Comparison of ENCODE assay signal across 8 cellular contexts in genomic region chr14:85934886-85935254, GRCh38.
DNase-seq lines count a peak whose midpoint lies in the region; ATAC-seq and TF ChIP-seq lines count a peak whose summit lies in the region.

No MANE protein-coding gene starts in this region.

- no peaks in the 10 kb centered on the region for H3K4me1 ChIP-seq in stomach smooth muscle (ENCODE audit: control insufficient read depth, insufficient read depth, low read length)

- intact Hi-C loops in dendritic cell treated with granulocyte-macrophage colony-stimulating factor and Interleukin-4, amounts not matched to agents 40 ng/mL and 50 ng/mL, for 4 days (cut with micrococcal nuclease) = loop anchor here (10.0 kb wide), 1 partner anchor 330 kb away; no protein-coding TSS in a partner anchor

- ATAC-seq in GM18517 (IDR thresholded peaks at IDR 0.05; ENCODE audit: unreplicated experiment) = peak; percentile 46
- peak; percentile 45 for ATAC-seq in GM21825 (IDR thresholded peaks at IDR 0.05; ENCODE audit: unreplicated experiment)
- ATAC-seq in WTC11 = no peak

- DNase-seq in M059J (ENCODE audit: low read depth) (peak; percentile 1), GDM1 (lab: John Stamatoyannopoulos, UW) (no peak), NCI-H2081 treated with DMSO at 0.1 percent for 48 hours (lab: John Stamatoyannopoulos, UW) (no peak), WTC11 (ENCODE audit: low spot score) (no peak)

- peak overlapping the region; percentile 30 to 31 for H3K4me3 ChIP-seq in stomach smooth muscle (ENCODE audit: low read length in 2 of 2)

- peaks cover 17% of the 10 kb centered on the region for H3K9me3 Mint-ChIP-seq in dendritic cell treated with granulocyte-macrophage colony-stimulating factor and Interleukin-4, amounts not matched to agents 40 ng/mL and 50 ng/mL, for 4 days
- H3K9me3 Mint-ChIP-seq in WTC11 = peaks cover 50% of the 10 kb centered on the region

- no peaks in the 10 kb centered on the region for H3K27me3 Mint-ChIP-seq in dendritic cell treated with granulocyte-macrophage colony-stimulating factor and Interleukin-4, amounts not matched to agents 40 ng/mL and 50 ng/mL, for 4 days
- H3K27me3 Mint-ChIP-seq in WTC11 (ENCODE audit: low read depth) = no peaks in the 10 kb centered on the region

- peaks cover 14% of the 10 kb centered on the region for H3K36me3 Mint-ChIP-seq in dendritic cell treated with granulocyte-macrophage colony-stimulating factor and Interleukin-4, amounts not matched to agents 40 ng/mL and 50 ng/mL, for 4 days (ENCODE audit: low read depth)
- peaks cover 18% of the 10 kb centered on the region for H3K36me3 Mint-ChIP-seq in WTC11

- no peaks in the 10 kb centered on the region for H3K36me3 ChIP-seq in stomach smooth muscle (ENCODE audit: control insufficient read depth in 2 of 2, insufficient read depth in 2 of 2, low read length in 2 of 2)

- CTCF ChIA-PET in WTC11 (lab: Charles Lee) = no interaction called here

- POLR2A ChIA-PET in WTC11 (lab: Charles Lee) = no interaction called here

- peak overlapping the region; percentile 86 for H3K4me3 Mint-ChIP-seq in dendritic cell treated with granulocyte-macrophage colony-stimulating factor and Interleukin-4, amounts not matched to agents 40 ng/mL and 50 ng/mL, for 4 days
- no peak overlapping the region for H3K4me3 Mint-ChIP-seq in WTC11

- no peaks in the 10 kb centered on the region for H3K27me3 ChIP-seq in stomach smooth muscle (ENCODE audit: control insufficient read depth in 1 of 2, insufficient read depth in 2 of 2, low read length in 2 of 2)

- H3K27ac Mint-ChIP-seq in dendritic cell treated with granulocyte-macrophage colony-stimulating factor and Interleukin-4, amounts not matched to agents 40 ng/mL and 50 ng/mL, for 4 days = peak overlapping the region; percentile 95
- H3K27ac Mint-ChIP-seq in WTC11 = no peak overlapping the region

- no peak for TF ChIP-seq CTCF in WTC11 (IDR thresholded peaks at IDR 0.05)

- peak overlapping the region in 1 of 2 donors; percentile 15 for H3K9ac ChIP-seq in stomach smooth muscle (ENCODE audit: low read length in 2 of 2)

- H3K9me3 ChIP-seq in stomach smooth muscle (ENCODE audit: control insufficient read depth in 2 of 2, low read length in 2 of 2) = peaks cover 5 to 6% of the 10 kb centered on the region in 2 donors

- H3K27ac ChIP-seq in stomach smooth muscle (ENCODE audit: low read length) = no peak overlapping the region

- peaks cover 22% of the 10 kb centered on the region for H3K4me1 Mint-ChIP-seq in dendritic cell treated with granulocyte-macrophage colony-stimulating factor and Interleukin-4, amounts not matched to agents 40 ng/mL and 50 ng/mL, for 4 days (ENCODE audit: low read depth)
- H3K4me1 Mint-ChIP-seq in WTC11 = no peaks in the 10 kb centered on the region

TF ChIP-seq in WTC11, 78 proteins besides CTCF, POLR2A, EP300 and RAD21:
- no peak for TF ChIP-seq ZNF416 (CRISPR knock-in tag; IDR thresholded peaks at IDR 0.05)
- no peak for TF ChIP-seq CREB1 (CRISPR knock-in tag; IDR thresholded peaks at IDR 0.05)
- TF ChIP-seq ZNF317 (CRISPR knock-in tag; IDR thresholded peaks at IDR 0.05; ENCODE audit: borderline replicate concordance, low read depth) = no peak
- no peak for TF ChIP-seq ZNF121 (CRISPR knock-in tag; IDR thresholded peaks at IDR 0.05)
- no peak for TF ChIP-seq MAX (CRISPR knock-in tag; IDR thresholded peaks at IDR 0.05)
- TF ChIP-seq AFF4 (CRISPR knock-in tag; IDR thresholded peaks at IDR 0.05; ENCODE audit: borderline replicate concordance) = no peak
- TF ChIP-seq ERG (CRISPR knock-in tag; IDR thresholded peaks at IDR 0.05) = no peak
- TF ChIP-seq, protein P1, sequence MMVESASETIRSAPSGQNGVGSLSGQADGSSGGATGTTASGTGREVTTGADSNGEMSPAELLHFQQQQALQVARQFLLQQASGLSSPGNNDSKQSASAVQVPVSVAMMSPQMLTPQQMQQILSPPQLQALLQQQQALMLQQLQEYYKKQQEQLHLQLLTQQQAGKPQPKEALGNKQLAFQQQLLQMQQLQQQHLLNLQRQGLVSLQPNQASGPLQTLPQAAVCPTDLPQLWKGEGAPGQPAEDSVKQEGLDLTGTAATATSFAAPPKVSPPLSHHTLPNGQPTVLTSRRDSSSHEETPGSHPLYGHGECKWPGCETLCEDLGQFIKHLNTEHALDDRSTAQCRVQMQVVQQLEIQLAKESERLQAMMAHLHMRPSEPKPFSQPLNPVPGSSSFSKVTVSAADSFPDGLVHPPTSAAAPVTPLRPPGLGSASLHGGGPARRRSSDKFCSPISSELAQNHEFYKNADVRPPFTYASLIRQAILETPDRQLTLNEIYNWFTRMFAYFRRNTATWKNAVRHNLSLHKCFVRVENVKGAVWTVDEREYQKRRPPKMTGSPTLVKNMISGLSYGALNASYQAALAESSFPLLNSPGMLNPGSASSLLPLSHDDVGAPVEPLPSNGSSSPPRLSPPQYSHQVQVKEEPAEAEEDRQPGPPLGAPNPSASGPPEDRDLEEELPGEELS (CRISPR knock-in tag; IDR thresholded peaks at IDR 0.05) = no peak
- TF ChIP-seq ATF1 (CRISPR knock-in tag; IDR thresholded peaks at IDR 0.05) = no peak
